ENCODE assay signal across 8 cellular contexts in the genomic region with DNA sequence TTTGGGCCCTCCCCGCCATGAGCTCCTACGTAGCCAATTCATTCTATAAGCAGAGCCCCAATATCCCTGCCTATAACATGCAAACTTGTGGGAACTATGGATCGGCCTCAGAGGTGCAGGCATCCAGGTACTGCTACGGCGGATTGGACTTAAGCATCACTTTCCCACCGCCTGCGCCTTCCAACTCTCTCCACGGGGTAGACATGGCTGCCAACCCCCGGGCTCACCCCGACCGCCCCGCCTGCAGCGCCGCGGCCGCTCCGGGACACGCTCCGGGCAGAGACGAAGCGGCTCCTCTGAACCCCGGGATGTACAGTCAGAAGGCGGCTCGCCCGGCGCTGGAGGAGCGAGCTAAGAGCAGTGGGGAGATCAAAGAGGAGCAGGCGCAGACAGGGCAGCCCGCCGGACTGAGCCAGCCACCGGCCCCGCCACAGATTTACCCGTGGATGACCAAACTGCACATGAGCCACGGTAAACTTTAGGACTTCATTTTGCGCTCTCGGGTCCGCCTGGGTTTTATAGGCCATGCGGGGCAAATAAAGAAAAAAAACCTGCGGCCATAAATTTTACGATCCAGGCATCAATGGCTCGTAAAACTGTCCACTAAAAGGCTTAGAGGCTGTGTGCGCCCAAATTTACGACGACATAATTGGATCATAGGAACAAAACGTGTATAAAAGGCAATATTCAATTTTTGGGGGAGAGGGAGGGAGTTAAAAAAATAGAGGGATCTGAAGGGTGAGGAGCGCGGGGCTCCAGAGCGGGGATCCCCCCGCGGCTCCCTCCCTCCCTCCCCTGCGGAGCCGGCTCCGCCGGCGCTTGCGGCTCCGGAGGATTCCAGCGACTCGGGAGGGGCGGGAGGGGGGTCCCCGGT. TPM values are rescaled to one million over a fixed set of nuclear protein-coding genes. Genes with fewer than 3 reads are reported as not detected.
DNase-seq lines count a peak whose midpoint lies in the region; TF ChIP-seq lines count a peak whose summit lies in the region.

No MANE protein-coding gene starts in this region.

- DNase-seq in EL, result peak; percentile 63
- peak; percentile 72 for DNase-seq in NCI-H2171 treated with DMSO at 0.1 percent for 48 hours (lab: John Stamatoyannopoulos, UW)
- no peak for DNase-seq in epithelial cell of esophagus (ENCODE audit: low read depth)
- no peak for DNase-seq in DMS114 treated with DMSO at 0.1 percent for 48 hours (lab: John Stamatoyannopoulos, UW; ENCODE audit: unreplicated experiment)
- DNase-seq in activated T-helper 2 cell treated with anti-CD3 and anti-CD28 coated beads, Interferon-gamma antibody, Interleukin-2, Interleukin-4, amounts not matched to agents 10 μg/mL and 5 μg/mL and 100 μg/mL, durations not matched to agents 14 hours and 24 hours and 36 hours (ENCODE audit: low spot score), result no peak
- no peak for DNase-seq in activated CD8-positive, alpha-beta memory T cell treated with anti-CD3 and anti-CD28 coated beads, Interleukin-2, amount 50 U/mL, for 4 hours
- no peak for DNase-seq in stimulated activated CD8-positive, alpha-beta memory T cell treated with anti-CD3 and anti-CD28 coated beads, Interleukin-4, amount 100 ng/mL, for 48 hours

- H3K4me1 Mint-ChIP-seq in activated T-helper 2 cell treated with anti-CD3 and anti-CD28 coated beads, Interferon-gamma antibody, Interleukin-2, Interleukin-4, amounts not matched to agents 10 μg/mL and 5 μg/mL and 100 μg/mL, durations not matched to agents 14 hours and 24 hours and 36 hours (ENCODE audit: low read depth), result peaks cover 7% of the 10 kb centered on the region

- H3K27me3 Mint-ChIP-seq in activated T-helper 2 cell treated with anti-CD3 and anti-CD28 coated beads, Interferon-gamma antibody, Interleukin-2, Interleukin-4, amounts not matched to agents 10 μg/mL and 5 μg/mL and 100 μg/mL, durations not matched to agents 14 hours and 24 hours and 36 hours (ENCODE audit: low read depth), result peaks cover 77% of the 10 kb centered on the region

- intact Hi-C loops in activated T-helper 2 cell treated with anti-CD3 and anti-CD28 coated beads, Interferon-gamma antibody, Interleukin-2, Interleukin-4, amounts not matched to agents 10 μg/mL and 5 μg/mL and 100 μg/mL, durations not matched to agents 14 hours and 24 hours and 36 hours (cut with micrococcal nuclease), result loop anchor here (2.0 kb wide), 2 partner anchors 15 to 49 kb away; a partner anchor contains a TSS

- no peak for TF ChIP-seq CTCF in epithelial cell of esophagus (IDR thresholded peaks at IDR 0.05; ENCODE audit: insufficient read depth, low read depth, low read length, missing control alignments)

- no peaks in the 10 kb centered on the region for H3K4me1 ChIP-seq in rectal smooth muscle tissue (ENCODE audit: control insufficient read depth, insufficient read depth, low read length)

- no peak overlapping the region for H3K27ac Mint-ChIP-seq in activated T-helper 2 cell treated with anti-CD3 and anti-CD28 coated beads, Interferon-gamma antibody, Interleukin-2, Interleukin-4, amounts not matched to agents 10 μg/mL and 5 μg/mL and 100 μg/mL, durations not matched to agents 14 hours and 24 hours and 36 hours

- no peaks in the 10 kb centered on the region for H3K36me3 ChIP-seq in rectal smooth muscle tissue (ENCODE audit: control insufficient read depth, insufficient read depth, low read length)

- no peaks in the 10 kb centered on the region for H3K36me3 Mint-ChIP-seq in activated T-helper 2 cell treated with anti-CD3 and anti-CD28 coated beads, Interferon-gamma antibody, Interleukin-2, Interleukin-4, amounts not matched to agents 10 μg/mL and 5 μg/mL and 100 μg/mL, durations not matched to agents 14 hours and 24 hours and 36 hours (ENCODE audit: low read depth)

- H3K4me3 Mint-ChIP-seq in activated T-helper 2 cell treated with anti-CD3 and anti-CD28 coated beads, Interferon-gamma antibody, Interleukin-2, Interleukin-4, amounts not matched to agents 10 μg/mL and 5 μg/mL and 100 μg/mL, durations not matched to agents 14 hours and 24 hours and 36 hours (ENCODE audit: low read depth), result no peak overlapping the region

- peaks cover 45% of the 10 kb centered on the region for H3K27me3 ChIP-seq in rectal smooth muscle tissue (ENCODE audit: control insufficient read depth, insufficient read depth, low read length)

- H3K27ac ChIP-seq in rectal smooth muscle tissue (ENCODE audit: low read depth, low read length), result no peak overlapping the region

- H3K4me3 ChIP-seq in epithelial cell of esophagus (ENCODE audit: low read length), result peak overlapping the region; percentile 22
- peak overlapping the region; percentile 53 for H3K4me3 ChIP-seq in rectal smooth muscle tissue (ENCODE audit: low read length)

- no peak overlapping the region for H3K9ac ChIP-seq in rectal smooth muscle tissue (ENCODE audit: low read length)

- no peaks in the 10 kb centered on the region for H3K9me3 Mint-ChIP-seq in activated T-helper 2 cell treated with anti-CD3 and anti-CD28 coated beads, Interferon-gamma antibody, Interleukin-2, Interleukin-4, amounts not matched to agents 10 μg/mL and 5 μg/mL and 100 μg/mL, durations not matched to agents 14 hours and 24 hours and 36 hours

RNA-seq across cellular contexts. Expression of a gene that starts 0.5 kb away (rescaled TPM):
- total RNA-seq in activated T-helper 2 cell treated with anti-CD3 and anti-CD28 coated beads, Interferon-gamma antibody, Interleukin-2, Interleukin-4, amounts not matched to agents 10 μg/mL and 5 μg/mL and 100 μg/mL, durations not matched to agents 14 hours and 24 hours and 36 hours, result not detected in 2 replicates

RNA-seq across cellular contexts. Expression of a gene that starts 5.1 kb away (rescaled TPM):
- not detected in 2 replicates for total RNA-seq in activated T-helper 2 cell treated with anti-CD3 and anti-CD28 coated beads, Interferon-gamma antibody, Interleukin-2, Interleukin-4, amounts not matched to agents 10 μg/mL and 5 μg/mL and 100 μg/mL, durations not matched to agents 14 hours and 24 hours and 36 hours

RNA-seq across cellular contexts. Expression of a gene that starts 20.3 kb away (rescaled TPM):
- 0.14 and 0.21 TPM in 2 replicates for total RNA-seq in activated T-helper 2 cell treated with anti-CD3 and anti-CD28 coated beads, Interferon-gamma antibody, Interleukin-2, Interleukin-4, amounts not matched to agents 10 μg/mL and 5 μg/mL and 100 μg/mL, durations not matched to agents 14 hours and 24 hours and 36 hours

RNA-seq across cellular contexts. Expression of a gene that starts 24.6 kb away (rescaled TPM):
- not detected in 2 replicates for total RNA-seq in activated T-helper 2 cell treated with anti-CD3 and anti-CD28 coated beads, Interferon-gamma antibody, Interleukin-2, Interleukin-4, amounts not matched to agents 10 μg/mL and 5 μg/mL and 100 μg/mL, durations not matched to agents 14 hours and 24 hours and 36 hours

RNA-seq across cellular contexts. Expression of a gene that starts 33.4 kb away (rescaled TPM):
- total RNA-seq in activated T-helper 2 cell treated with anti-CD3 and anti-CD28 coated beads, Interferon-gamma antibody, Interleukin-2, Interleukin-4, amounts not matched to agents 10 μg/mL and 5 μg/mL and 100 μg/mL, durations not matched to agents 14 hours and 24 hours and 36 hours, result not detected in 2 replicates

Comparison
In these comparisons a context has a peak if more than half of its experiments do, and no peak if none do; other contexts are left out.
1. DNase-seq: peak in EL (single experiment) and NCI-H2171 treated with DMSO at 0.1 percent for 48 hours (single experiment); none in epithelial cell of esophagus (single experiment), DMS114 treated with DMSO at 0.1 percent for 48 hours (single experiment), activated T-helper 2 cell treated with anti-CD3 and anti-CD28 coated beads, Interferon-gamma antibody, Interleukin-2, Interleukin-4, amounts not matched to agents 10 μg/mL and 5 μg/mL and 100 μg/mL, durations not matched to agents 14 hours and 24 hours and 36 hours (single experiment), activated CD8-positive, alpha-beta memory T cell treated with anti-CD3 and anti-CD28 coated beads, Interleukin-2, amount 50 U/mL, for 4 hours (single experiment) and stimulated activated CD8-positive, alpha-beta memory T cell treated with anti-CD3 and anti-CD28 coated beads, Interleukin-4, amount 100 ng/mL, for 48 hours (single experiment).